2 cellular contexts compared by ENCODE assay signal in the genomic region with DNA sequence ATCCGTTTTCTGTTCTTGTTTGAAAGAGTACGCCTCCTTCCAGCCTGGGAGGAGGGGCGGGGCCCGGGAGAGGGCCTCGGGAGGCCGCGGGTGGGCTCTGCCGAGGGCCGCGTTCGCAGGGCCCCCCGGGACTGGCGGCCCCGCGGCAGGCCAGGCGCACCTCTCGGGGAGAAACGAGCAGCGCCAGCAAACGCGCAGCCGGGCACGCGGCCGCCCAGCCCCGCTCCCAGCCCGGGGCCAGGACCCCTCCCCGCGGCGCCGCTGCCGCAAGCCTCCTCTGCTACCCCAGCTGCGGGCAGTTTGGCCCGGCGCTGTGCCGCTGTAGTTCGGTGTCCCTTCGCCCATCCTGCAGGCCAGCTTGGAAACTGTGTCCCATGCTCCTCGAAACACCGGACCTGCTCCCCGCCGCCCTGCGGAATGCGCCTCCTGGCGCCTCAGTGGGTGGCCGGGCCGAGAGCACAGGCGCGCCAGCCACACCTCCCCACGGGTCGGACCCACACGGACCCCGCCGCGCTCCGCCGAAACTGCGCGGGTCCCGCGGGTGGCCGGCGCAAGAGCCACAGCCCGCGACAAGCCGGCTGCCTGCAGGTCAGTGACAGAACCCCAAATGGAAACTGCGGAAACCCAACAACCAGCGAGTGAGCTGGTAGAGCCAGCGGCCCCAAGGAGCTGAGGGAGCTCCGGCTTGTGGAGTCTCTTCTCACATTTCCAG.
TF ChIP-seq lines count a peak whose summit lies in the region.

No MANE protein-coding gene starts in this region.

TF ChIP-seq in SK-N-SH, 30 proteins besides CTCF, POLR2A, EP300 and RAD21 (continued from another document):
- TF ChIP-seq, protein P1, sequence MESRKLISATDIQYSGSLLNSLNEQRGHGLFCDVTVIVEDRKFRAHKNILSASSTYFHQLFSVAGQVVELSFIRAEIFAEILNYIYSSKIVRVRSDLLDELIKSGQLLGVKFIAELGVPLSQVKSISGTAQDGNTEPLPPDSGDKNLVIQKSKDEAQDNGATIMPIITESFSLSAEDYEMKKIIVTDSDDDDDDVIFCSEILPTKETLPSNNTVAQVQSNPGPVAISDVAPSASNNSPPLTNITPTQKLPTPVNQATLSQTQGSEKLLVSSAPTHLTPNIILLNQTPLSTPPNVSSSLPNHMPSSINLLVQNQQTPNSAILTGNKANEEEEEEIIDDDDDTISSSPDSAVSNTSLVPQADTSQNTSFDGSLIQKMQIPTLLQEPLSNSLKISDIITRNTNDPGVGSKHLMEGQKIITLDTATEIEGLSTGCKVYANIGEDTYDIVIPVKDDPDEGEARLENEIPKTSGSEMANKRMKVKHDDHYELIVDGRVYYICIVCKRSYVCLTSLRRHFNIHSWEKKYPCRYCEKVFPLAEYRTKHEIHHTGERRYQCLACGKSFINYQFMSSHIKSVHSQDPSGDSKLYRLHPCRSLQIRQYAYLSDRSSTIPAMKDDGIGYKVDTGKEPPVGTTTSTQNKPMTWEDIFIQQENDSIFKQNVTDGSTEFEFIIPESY (IDR thresholded peaks at IDR 0.05; ENCODE audit: borderline replicate concordance, low read depth) = no peak
- TF ChIP-seq, protein P2, sequence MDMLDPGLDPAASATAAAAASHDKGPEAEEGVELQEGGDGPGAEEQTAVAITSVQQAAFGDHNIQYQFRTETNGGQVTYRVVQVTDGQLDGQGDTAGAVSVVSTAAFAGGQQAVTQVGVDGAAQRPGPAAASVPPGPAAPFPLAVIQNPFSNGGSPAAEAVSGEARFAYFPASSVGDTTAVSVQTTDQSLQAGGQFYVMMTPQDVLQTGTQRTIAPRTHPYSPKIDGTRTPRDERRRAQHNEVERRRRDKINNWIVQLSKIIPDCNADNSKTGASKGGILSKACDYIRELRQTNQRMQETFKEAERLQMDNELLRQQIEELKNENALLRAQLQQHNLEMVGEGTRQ (IDR thresholded peaks at IDR 0.05; ENCODE audit: borderline replicate concordance, low read depth, low read length) = no peak
- TF ChIP-seq RCOR1 (IDR thresholded peaks at IDR 0.05; ENCODE audit: low read length) (no peak), NFIC (IDR thresholded peaks at IDR 0.05; ENCODE audit: borderline replicate concordance) (no peak), FOXJ3 (CRISPR knock-in tag; IDR thresholded peaks at IDR 0.05) (no peak), RFX5 (IDR thresholded peaks at IDR 0.05; ENCODE audit: low read length) (no peak)

TF ChIP-seq in liver, 16 proteins besides CTCF, POLR2A, EP300 and RAD21 (continued from another document):
- TF ChIP-seq, protein P3, sequence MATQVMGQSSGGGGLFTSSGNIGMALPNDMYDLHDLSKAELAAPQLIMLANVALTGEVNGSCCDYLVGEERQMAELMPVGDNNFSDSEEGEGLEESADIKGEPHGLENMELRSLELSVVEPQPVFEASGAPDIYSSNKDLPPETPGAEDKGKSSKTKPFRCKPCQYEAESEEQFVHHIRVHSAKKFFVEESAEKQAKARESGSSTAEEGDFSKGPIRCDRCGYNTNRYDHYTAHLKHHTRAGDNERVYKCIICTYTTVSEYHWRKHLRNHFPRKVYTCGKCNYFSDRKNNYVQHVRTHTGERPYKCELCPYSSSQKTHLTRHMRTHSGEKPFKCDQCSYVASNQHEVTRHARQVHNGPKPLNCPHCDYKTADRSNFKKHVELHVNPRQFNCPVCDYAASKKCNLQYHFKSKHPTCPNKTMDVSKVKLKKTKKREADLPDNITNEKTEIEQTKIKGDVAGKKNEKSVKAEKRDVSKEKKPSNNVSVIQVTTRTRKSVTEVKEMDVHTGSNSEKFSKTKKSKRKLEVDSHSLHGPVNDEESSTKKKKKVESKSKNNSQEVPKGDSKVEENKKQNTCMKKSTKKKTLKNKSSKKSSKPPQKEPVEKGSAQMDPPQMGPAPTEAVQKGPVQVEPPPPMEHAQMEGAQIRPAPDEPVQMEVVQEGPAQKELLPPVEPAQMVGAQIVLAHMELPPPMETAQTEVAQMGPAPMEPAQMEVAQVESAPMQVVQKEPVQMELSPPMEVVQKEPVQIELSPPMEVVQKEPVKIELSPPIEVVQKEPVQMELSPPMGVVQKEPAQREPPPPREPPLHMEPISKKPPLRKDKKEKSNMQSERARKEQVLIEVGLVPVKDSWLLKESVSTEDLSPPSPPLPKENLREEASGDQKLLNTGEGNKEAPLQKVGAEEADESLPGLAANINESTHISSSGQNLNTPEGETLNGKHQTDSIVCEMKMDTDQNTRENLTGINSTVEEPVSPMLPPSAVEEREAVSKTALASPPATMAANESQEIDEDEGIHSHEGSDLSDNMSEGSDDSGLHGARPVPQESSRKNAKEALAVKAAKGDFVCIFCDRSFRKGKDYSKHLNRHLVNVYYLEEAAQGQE (IDR thresholded peaks at IDR 0.05) = no peak
- TF ChIP-seq, protein P1 (IDR thresholded peaks at IDR 0.05) = no peak
- no peak for TF ChIP-seq HNF4G (IDR thresholded peaks at IDR 0.05)
- no peak for TF ChIP-seq FOXA2 (IDR thresholded peaks at IDR 0.05)
- no peak for TF ChIP-seq MAX (IDR thresholded peaks at IDR 0.05)
- no peak for TF ChIP-seq EGR1 (IDR thresholded peaks at IDR 0.05; ENCODE audit: low read depth in 2 of 2)
